22 cellular contexts compared by ENCODE assay signal in genomic region chr16:85301171-85301690, GRCh38.
A peak's percentile ranks its signal among the peaks of the same experiment; 100 is the strongest.
DNase-seq lines count a peak whose midpoint lies in the region; ATAC-seq and TF ChIP-seq lines count a peak whose summit lies in the region.
"Had no signal": no experiment of that assay in that cellular context is flagged by ENCODE, and none has a peak within 500 bp of the region (broad histone marks: within the 10 kb centered on the region; RNA-seq: fewer than 3 reads in every experiment).

No MANE protein-coding gene starts in this region.

- H3K14ac ChIP-seq in mesenchymal stem cell (ENCODE audit: low read length in 2 of 2) = peak overlapping the region in 1 of 2 experiments; percentile 92

- H4K8ac ChIP-seq in mesenchymal stem cell (ENCODE audit: low read length) = peak overlapping the region; percentile 66

- H4K20me1 ChIP-seq in GM23338 (replicated peaks; ENCODE audit: insufficient read depth) = no peaks in the 10 kb centered on the region

- 0 out of 2 replicates have a peak, but pooled peaks cover 4% of the 10 kb centered on the region for H3K79me2 ChIP-seq in GM23338 (replicated peaks; ENCODE audit: insufficient read depth)

- WGBS in mesenchymal stem cell = 85% methylated on average over 10 of the region's 10 CpGs

- ATAC-seq in GM23338 (no peak), HG02571 (IDR thresholded peaks at IDR 0.05; ENCODE audit: unreplicated experiment) (no peak)
- ATAC-seq: activated naive CD4-positive, alpha-beta T cell treated with anti-CD3 and anti-CD28 coated beads, Interleukin-2, amount 50 U/mL, for 72 hours; activated T-cell treated with anti-CD3 and anti-CD28 coated beads, Interleukin-2, amount 50 U/mL, for 72 hours; upper lobe of right lung had no signal

- peak overlapping the region; percentile 97 for H4K91ac ChIP-seq in mesenchymal stem cell (ENCODE audit: low read length)

- no peak overlapping the region for H3K23ac ChIP-seq in mesenchymal stem cell (ENCODE audit: low read length in 2 of 2)

- H3K27ac Mint-ChIP-seq in GM23338 = 0 out of 2 replicates have a peak overlapping the region, but pooled peaks have one; percentile 23
- H3K27ac Mint-ChIP-seq: activated T-cell treated with anti-CD3 and anti-CD28 coated beads, Interleukin-2, amount 50 U/mL, for 72 hours; T-helper 2 cell treated with Interferon-gamma antibody and Interleukin-4, amounts not matched to agents 5 μg/mL and 100 μg/mL, for 36 hours had no signal

- no peak overlapping the region for H2BK5ac ChIP-seq in mesenchymal stem cell (ENCODE audit: low read depth, low read length, poor library complexity, severe bottlenecking)

- TF ChIP-seq CTCF in GM23338 (conservative IDR thresholded peaks at IDR 0.05; ENCODE audit: low read depth in 2 of 2) = no peak

- peaks cover 38% of the 10 kb centered on the region for H3K4me1 Mint-ChIP-seq in GM23338

- DNase-seq in DMS153 (lab: John Stamatoyannopoulos, UW) = peak; percentile 59
- no peak for DNase-seq in GM23338 (ENCODE audit: low spot score)
- peak; percentile 48 for DNase-seq in NCI-H2196 (lab: John Stamatoyannopoulos, UW; ENCODE audit: unreplicated experiment)
- no peak for DNase-seq in mesenchymal stem cell
- no peak for DNase-seq in activated CD4-positive, alpha-beta T cell treated with anti-CD3 and anti-CD28 coated beads, Interleukin-2, amount 50 U/mL, for 48 hours
- DNase-seq in activated CD4-positive, alpha-beta T cell treated with anti-CD3 and anti-CD28 coated beads, Interleukin-2, amount 50 U/mL, for 4 hours = no peak
- no peak for DNase-seq in AML-193 (lab: John Stamatoyannopoulos, UW)
- DNase-seq: activated CD4-positive, CD25-positive, alpha-beta regulatory T cell; activated CD8-positive, alpha-beta memory T cell treated with anti-CD3 and anti-CD28 coated beads for 24 hours; activated T-cell treated with anti-CD3 and anti-CD28 coated beads, Interleukin-2, amount 50 U/mL, for 72 hours; COR-L47; head of caudate nucleus; NCI-H1694; NCI-H526 treated with DMSO at 0.1 percent for 48 hours; ovary; PC-9; stimulated activated CD4-positive, alpha-beta T cell treated with anti-CD3 and anti-CD28 coated beads, Interleukin-2, amount 100 ng/mL, for 48 hours; upper lobe of right lung had no signal

- peak overlapping the region; percentile 61 for H2AK5ac ChIP-seq in mesenchymal stem cell (ENCODE audit: low read length, severe bottlenecking)

- H2AFZ ChIP-seq in GM23338 (no peak overlapping the region), mesenchymal stem cell (ENCODE audit: low read depth, low read length) (no peak overlapping the region)
- H2AFZ ChIP-seq: PC-9 had no signal

- H3K9me3 ChIP-seq in mesenchymal stem cell (ENCODE audit: control insufficient read depth, low read length) = no peaks in the 10 kb centered on the region
- H3K9me3 ChIP-seq: HAP-1, ovary, upper lobe of right lung had no signal

- H3K9me3 Mint-ChIP-seq in GM23338 = no peaks in the 10 kb centered on the region
- H3K9me3 Mint-ChIP-seq: activated naive CD4-positive, alpha-beta T cell treated with anti-CD3 and anti-CD28 coated beads, Interleukin-2, amount 50 U/mL, for 72 hours; activated T-cell treated with anti-CD3 and anti-CD28 coated beads, Interleukin-2, amount 50 U/mL, for 72 hours; T-helper 2 cell treated with Interferon-gamma antibody and Interleukin-4, amounts not matched to agents 5 μg/mL and 100 μg/mL, for 36 hours had no signal

- H2BK12ac ChIP-seq in mesenchymal stem cell (ENCODE audit: low read length in 2 of 2) = peak overlapping the region; percentile 96

- peaks cover 24% of the 10 kb centered on the region for H3K27me3 Mint-ChIP-seq in GM23338 (ENCODE audit: insufficient read depth, low read depth, poor library complexity)

- H3K4me1 ChIP-seq in GM23338 (ENCODE audit: insufficient read depth) (peaks cover 16% of the 10 kb centered on the region; the same call in 1 of the 2 replicates), mesenchymal stem cell (ENCODE audit: control insufficient read depth, insufficient read depth, low read depth, low read length) (peaks cover 40% of the 10 kb centered on the region)

- H3K79me1 ChIP-seq in mesenchymal stem cell (replicated peaks; ENCODE audit: low read length, poor library complexity, severe bottlenecking) = peaks cover 22% of the 10 kb centered on the region

- H2BK120ac ChIP-seq in mesenchymal stem cell (ENCODE audit: low read depth, low read length) = peak overlapping the region; percentile 95

- H3K9me2 ChIP-seq in GM23338 (ENCODE audit: insufficient read depth) = no peaks in the 10 kb centered on the region

- H3K4ac ChIP-seq in mesenchymal stem cell (ENCODE audit: low read depth in 1 of 2, low read length in 2 of 2) = peak overlapping the region; percentile 72 to 89

- no peaks in the 10 kb centered on the region for H3K27me3 ChIP-seq in GM23338 (ENCODE audit: insufficient read depth)
- no peaks in the 10 kb centered on the region for H3K27me3 ChIP-seq in mesenchymal stem cell (ENCODE audit: control insufficient read depth in 1 of 2, insufficient read depth in 1 of 2, low read length in 2 of 2)
- H3K27me3 ChIP-seq: ovary, upper lobe of right lung had no signal

- H3K4me2 ChIP-seq in GM23338 = no peak overlapping the region
- H3K4me2 ChIP-seq in mesenchymal stem cell (ENCODE audit: low read length, poor library complexity, severe bottlenecking) = no peak overlapping the region
- H3K4me2 ChIP-seq: PC-9 had no signal

- 0 out of 2 replicates have a peak, but pooled peaks cover 4% of the 10 kb centered on the region for H3F3A ChIP-seq in GM23338 (replicated peaks; ENCODE audit: low read depth)

- H3K27ac ChIP-seq in GM23338 (ENCODE audit: low read depth) (no peak overlapping the region), mesenchymal stem cell (ENCODE audit: low read length, poor library complexity, severe bottlenecking) (no peak overlapping the region)
- H3K27ac ChIP-seq: ovary, PC-9, upper lobe of right lung had no signal

- H3K4me3 Mint-ChIP-seq in GM23338 = no peak overlapping the region; the same call in 2 of the 3 replicates
- H3K4me3 Mint-ChIP-seq: activated T-cell treated with anti-CD3 and anti-CD28 coated beads, Interleukin-2, amount 50 U/mL, for 72 hours had no signal

- H3K9ac ChIP-seq in mesenchymal stem cell (ENCODE audit: low read length) = no peak overlapping the region

- peak overlapping the region; percentile 78 to 95 for H3K18ac ChIP-seq in mesenchymal stem cell (ENCODE audit: low read depth in 1 of 2, low read length in 2 of 2)

- H3K36me3 ChIP-seq in GM23338 (ENCODE audit: insufficient read depth) (no peaks in the 10 kb centered on the region), mesenchymal stem cell (ENCODE audit: control insufficient read depth in 1 of 2, insufficient read depth in 2 of 2, low read depth in 1 of 2, low read length in 2 of 2) (peaks cover 0 to 4% of the 10 kb centered on the region in 2 experiments)
- H3K36me3 ChIP-seq: HAP-1, ovary, upper lobe of right lung had no signal

- H3K4me3 ChIP-seq in GM23338 (no peak overlapping the region), mesenchymal stem cell (ENCODE audit: insufficient read depth in 1 of 2, low read depth in 1 of 2, low read length in 2 of 2) (no peak overlapping the region)
- H3K4me3 ChIP-seq: HAP-1, ovary, PC-9, upper lobe of right lung had no signal

- peak overlapping the region; percentile 78 for H2BK15ac ChIP-seq in mesenchymal stem cell (ENCODE audit: low read depth, poor library complexity, severe bottlenecking)

- no peaks in the 10 kb centered on the region for H3K36me3 Mint-ChIP-seq in GM23338 (ENCODE audit: low read depth)
- H3K36me3 Mint-ChIP-seq: activated naive CD4-positive, alpha-beta T cell treated with anti-CD3 and anti-CD28 coated beads, Interleukin-2, amount 50 U/mL, for 72 hours had no signal

TF ChIP-seq in GM23338, 12 proteins besides CTCF, POLR2A, EP300 and RAD21:
- TF ChIP-seq ETS1 (IDR thresholded peaks at IDR 0.05) (no peak), STAT1 (IDR thresholded peaks at IDR 0.05; ENCODE audit: unreplicated experiment) (no peak), REST (IDR thresholded peaks at IDR 0.05; ENCODE audit: unreplicated experiment) (no peak)

Comparison
In these comparisons a context has a peak if more than half of its experiments do, and no peak if none do; other contexts are left out.
1. DNase-seq: peak in DMS153 (single experiment) and NCI-H2196 (single experiment); none in GM23338 (single experiment), mesenchymal stem cell (single experiment), activated CD4-positive, alpha-beta T cell treated with anti-CD3 and anti-CD28 coated beads, Interleukin-2, amount 50 U/mL, for 48 hours (0 of 2), activated CD4-positive, alpha-beta T cell treated with anti-CD3 and anti-CD28 coated beads, Interleukin-2, amount 50 U/mL, for 4 hours (0 of 2) and AML-193 (0 of 2).